ENCODE assay signal across 26 cellular contexts in genomic region chr6:162640756-162641155, GRCh38.
"Had no signal": no experiment of that assay in that cellular context is flagged by ENCODE, and none has a peak within 500 bp of the region (broad histone marks: within the 10 kb centered on the region; RNA-seq: fewer than 3 reads in every experiment).

No MANE protein-coding gene starts in this region.

- H3K9me3 ChIP-seq: stomach, suprapubic skin, testis, thoracic aorta, thyroid gland, tibial artery, tibial nerve, transverse colon, upper lobe of left lung, upper lobe of right lung, uterus, vagina had no signal

- H3K27me3 ChIP-seq: stomach, suprapubic skin, testis, thyroid gland, tibial artery, tibial nerve, transverse colon, upper lobe of left lung, upper lobe of right lung, uterus, vagina had no signal

- H3K4me3 ChIP-seq: stomach, suprapubic skin, testis, thoracic aorta, thyroid gland, tibial artery, tibial nerve, transverse colon, upper lobe of left lung, upper lobe of right lung, uterus, vagina had no signal

- H3K4me1 ChIP-seq: suprapubic skin, testis, thyroid gland, tibial nerve, upper lobe of left lung, upper lobe of right lung, uterus had no signal

- H3K27ac ChIP-seq: stomach, suprapubic skin, testis, thoracic aorta, thyroid gland, tibial artery, tibial nerve, transverse colon, upper lobe of left lung, upper lobe of right lung, vagina had no signal

- DNase-seq: stimulated activated CD4-positive, alpha-beta T cell treated with anti-CD3 and anti-CD28 coated beads, Interleukin-2, amount 100 ng/mL, for 48 hours; stimulated activated CD4-positive, alpha-beta T cell treated with anti-CD3 and anti-CD28 coated beads, Interleukin-4, amount 100 ng/mL, for 1 hour; stimulated activated CD4-positive, alpha-beta T cell treated with anti-CD3 and anti-CD28 coated beads, Interleukin-4, amount 100 ng/mL, for 24 hours; stimulated activated CD4-positive, alpha-beta T cell treated with anti-CD3 and anti-CD28 coated beads, Interleukin-4, amount 100 ng/mL, for 4 hours; stimulated activated CD8-positive, alpha-beta memory T cell treated with anti-CD3 and anti-CD28 coated beads, Interleukin-4, amount 100 ng/mL, for 48 hours; stimulated activated naive B cell treated with anti-CD40 and anti-IgM and Interleukin-4, amounts not matched to agents 10 μg/mL and 1 μg/mL and 100 μg/mL, for 72 hours; stimulated activated naive CD4-positive, alpha-beta T cell; stimulated activated naive CD4-positive, alpha-beta T cell treated with Interleukin-2 at 50 U/mL for 16 hours; stimulated activated naive CD8-positive, alpha-beta T cell treated with anti-CD3 and anti-CD28 coated beads, Interleukin-15, amount 100 ng/mL, for 72 hours; stimulated activated naive CD8-positive, alpha-beta T cell treated with anti-CD3 and anti-CD28 coated beads, Interleukin-15, Interleukin-2, amounts not matched to agents 100 U/mL and 50 U/mL, for 24 hours; stomach; substantia nigra; testis; thyroid gland; tibial artery; transverse colon; trophoblast cell; upper lobe of left lung; upper lobe of right lung; uterus had no signal

- ATAC-seq: stimulated activated effector memory CD8-positive, alpha-beta T cell treated with anti-CD3 and anti-CD28 coated beads, Interleukin-12 subunit alpha, Interleukin-12 subunit beta, amount 100 ng/mL, for 72 hours; stimulated activated memory B cell treated with anti-CD40 and anti-IgM and Interleukin-4, amounts not matched to agents 10 μg/mL and 1 μg/mL and 100 μg/mL, for 72 hours; stimulated activated naive B cell treated with anti-CD40 and anti-IgM and Interleukin-4, amounts not matched to agents 10 μg/mL and 1 μg/mL and 100 μg/mL, for 72 hours; stimulated activated naive CD8-positive, alpha-beta T cell treated with anti-CD3 and anti-CD28 coated beads, Interleukin-15, amount 100 ng/mL, for 72 hours; stimulated activated naive CD8-positive, alpha-beta T cell treated with anti-CD3 and anti-CD28 coated beads, Interleukin-15, Interleukin-2, amounts not matched to agents 100 U/mL and 50 U/mL, for 24 hours; upper lobe of right lung had no signal

- H3K36me3 ChIP-seq: stomach, suprapubic skin, thoracic aorta, thyroid gland, tibial artery, tibial nerve, transverse colon, upper lobe of left lung, upper lobe of right lung, uterus, vagina had no signal
